Comparison of ENCODE assay signal across 10 cellular contexts in genomic region chr3:50604628-50605588, GRCh38. TPM values are rescaled to one million over a fixed set of nuclear protein-coding genes. Genes with fewer than 3 reads are reported as not detected.
DNase-seq lines count a peak whose midpoint lies in the region; ATAC-seq lines count a peak whose summit lies in the region.
"Had no signal": no experiment of that assay in that cellular context is flagged by ENCODE, and none has a peak within 500 bp of the region (broad histone marks: within the 10 kb centered on the region; RNA-seq: fewer than 3 reads in every experiment).

No MANE protein-coding gene starts in this region.

- no peaks in the 10 kb centered on the region for H3K36me3 ChIP-seq in urinary bladder (ENCODE audit: insufficient read depth)

- H3K27ac Mint-ChIP-seq in activated naive CD4-positive, alpha-beta T cell treated with anti-CD3 and anti-CD28 coated beads, Interleukin-2, amount 50 U/mL, for 24 hours: peak overlapping the region; percentile 97
- H3K27ac Mint-ChIP-seq in activated naive CD8-positive, alpha-beta T cell: peak overlapping the region; percentile 100
- H3K27ac Mint-ChIP-seq in memory B cell: peak overlapping the region; percentile 14

- H3K27ac ChIP-seq in urinary bladder (ENCODE audit: low read depth): peak overlapping the region; percentile 1

- peaks cover 36% of the 10 kb centered on the region for H3K36me3 Mint-ChIP-seq in activated naive CD4-positive, alpha-beta T cell treated with anti-CD3 and anti-CD28 coated beads, Interleukin-2, amount 50 U/mL, for 24 hours
- H3K36me3 Mint-ChIP-seq in activated naive CD8-positive, alpha-beta T cell: peaks cover 38% of the 10 kb centered on the region
- no peaks in the 10 kb centered on the region for H3K36me3 Mint-ChIP-seq in memory B cell

- peak overlapping the region; percentile 96 for H3K4me3 Mint-ChIP-seq in activated naive CD4-positive, alpha-beta T cell treated with anti-CD3 and anti-CD28 coated beads, Interleukin-2, amount 50 U/mL, for 24 hours
- peak overlapping the region; percentile 97 for H3K4me3 Mint-ChIP-seq in activated naive CD8-positive, alpha-beta T cell
- H3K4me3 Mint-ChIP-seq in memory B cell: no peak overlapping the region

- no peak for DNase-seq in activated naive CD4-positive, alpha-beta T cell treated with Interleukin-2 at 50 U/mL for 16 hours
- DNase-seq in memory B cell (ENCODE audit: low spot score in 2 of 2) (no peak), COLO829 (ENCODE audit: low spot score) (no peak)
- no peak for DNase-seq in stimulated activated CD4-positive, alpha-beta T cell treated with anti-CD3 and anti-CD28 coated beads, Interleukin-4, amount 100 ng/mL, for 4 hours
- DNase-seq: NCI-H146 had no signal

- ATAC-seq in memory B cell (ENCODE audit: low read depth) (peak; percentile 83), HG03460 (IDR thresholded peaks at IDR 0.05; ENCODE audit: unreplicated experiment) (no peak)

- 76% methylated on average over 14 of the region's 14 CpGs for WGBS in urinary bladder

- no peak overlapping the region for H3K4me3 ChIP-seq in urinary bladder (ENCODE audit: low read depth, low read length)
- H3K4me3 ChIP-seq: dorsolateral prefrontal cortex had no signal

- H3K4me1 Mint-ChIP-seq in activated naive CD4-positive, alpha-beta T cell treated with anti-CD3 and anti-CD28 coated beads, Interleukin-2, amount 50 U/mL, for 24 hours: peaks cover 97% of the 10 kb centered on the region
- peaks cover 82% of the 10 kb centered on the region for H3K4me1 Mint-ChIP-seq in activated naive CD8-positive, alpha-beta T cell (ENCODE audit: low read depth)
- peaks cover 23% of the 10 kb centered on the region for H3K4me1 Mint-ChIP-seq in memory B cell

- no peaks in the 10 kb centered on the region for H3K9me3 Mint-ChIP-seq in activated naive CD4-positive, alpha-beta T cell treated with anti-CD3 and anti-CD28 coated beads, Interleukin-2, amount 50 U/mL, for 24 hours
- no peaks in the 10 kb centered on the region for H3K9me3 Mint-ChIP-seq in activated naive CD8-positive, alpha-beta T cell (ENCODE audit: low read depth)
- no peaks in the 10 kb centered on the region for H3K9me3 Mint-ChIP-seq in memory B cell

- H3K27me3 Mint-ChIP-seq in activated naive CD4-positive, alpha-beta T cell treated with anti-CD3 and anti-CD28 coated beads, Interleukin-2, amount 50 U/mL, for 24 hours: no peaks in the 10 kb centered on the region
- no peaks in the 10 kb centered on the region for H3K27me3 Mint-ChIP-seq in activated naive CD8-positive, alpha-beta T cell
- no peaks in the 10 kb centered on the region for H3K27me3 Mint-ChIP-seq in memory B cell

- H3K4me1 ChIP-seq in urinary bladder (ENCODE audit: insufficient read depth): no peaks in the 10 kb centered on the region

RNA-seq across cellular contexts. Expression of gene CISH, which starts 6.7 kb away (rescaled TPM):
- total RNA-seq in urinary bladder: 5.0 TPM
- polyA plus RNA-seq in urinary bladder: 7.9 TPM

RNA-seq across cellular contexts. Expression of gene MAPKAPK3, which starts 12.0 kb away (rescaled TPM):
- 20.5 TPM for total RNA-seq in urinary bladder
- 23.0 TPM for polyA plus RNA-seq in urinary bladder

RNA-seq across cellular contexts. Expression of gene HEMK1, which starts 35.6 kb away (rescaled TPM):
- total RNA-seq in urinary bladder: 15.0 TPM
- polyA plus RNA-seq in urinary bladder: 17.6 TPM

RNA-seq across cellular contexts. Expression of gene C3orf18, which starts 37.4 kb away (rescaled TPM):
- 9.3 TPM for total RNA-seq in urinary bladder
- polyA plus RNA-seq in urinary bladder: 21.6 TPM

Comparison
In these comparisons a context has a peak if more than half of its experiments do, and no peak if none do; other contexts are left out.
1. H3K27ac Mint-ChIP-seq: peak in every context shown above with its lines; median percentile 100 in activated naive CD8-positive, alpha-beta T cell; 97 in activated naive CD4-positive, alpha-beta T cell treated with anti-CD3 and anti-CD28 coated beads, Interleukin-2, amount 50 U/mL, for 24 hours; 14 in memory B cell.